In genomic region chr5:142110988-142111687, GRCh38 we compare ENCODE assay signal across 10 cellular contexts. TPM values are rescaled to one million over a fixed set of nuclear protein-coding genes. Genes with fewer than 3 reads are reported as not detected.
DNase-seq lines count a peak whose midpoint lies in the region; ATAC-seq, FAIRE-seq and TF ChIP-seq lines count a peak whose summit lies in the region.
"Had no signal": no experiment of that assay in that cellular context is flagged by ENCODE, and none has a peak within 500 bp of the region (broad histone marks: within the 10 kb centered on the region; RNA-seq: fewer than 3 reads in every experiment).

No MANE protein-coding gene starts in this region.

- no peak for ATAC-seq in T-cell (replicated peaks in 1 of 4)
- no peak for ATAC-seq in stimulated activated naive CD8-positive, alpha-beta T cell treated with anti-CD3 and anti-CD28 coated beads, Interleukin-15, amount 100 ng/mL, for 72 hours
- ATAC-seq in GM19467 (IDR thresholded peaks at IDR 0.05; ENCODE audit: unreplicated experiment): no peak

- FAIRE-seq in endothelial cell of umbilical vein (lab: Jason Lieb, UNC): no peak

- no peaks in the 10 kb centered on the region for H3K36me3 ChIP-seq in endothelial cell of umbilical vein (ENCODE audit: control insufficient read depth in 2 of 2, extremely low read depth in 1 of 2, insufficient read depth in 2 of 2, low read length in 2 of 2)

- H3K4me3 ChIP-seq in endothelial cell of umbilical vein (replicated peaks in 1 of 3; ENCODE audit: insufficient read depth in 1 of 3, low read depth in 1 of 3, low read length in 3 of 3): no peak overlapping the region

- H3K4me1 ChIP-seq in endothelial cell of umbilical vein (ENCODE audit: control insufficient read depth, extremely low read depth, insufficient read depth, low read length): peaks cover 18% of the 10 kb centered on the region

- peaks cover 71% of the 10 kb centered on the region for H3K79me2 ChIP-seq in endothelial cell of umbilical vein (ENCODE audit: control insufficient read depth, insufficient read depth, low read length)

- no peaks in the 10 kb centered on the region for H3K9me3 ChIP-seq in endothelial cell of umbilical vein (replicated peaks; ENCODE audit: control insufficient read depth, insufficient read depth, low read length)

- no TSS peak for BruUV-seq in endothelial cell of umbilical vein (replicated peaks; lab: Mats Ljungman, UMichigan)

- CTCF ChIA-PET in T-cell (lab: Charles Lee): interaction anchor here (0.8 to 4.9 kb wide), 8 partner anchors 16 to 118 kb away, joined by 3 to 48 read pairs (median 6); partner anchors contain the start of gene GNPDA1 (in 1 of the 2)
- CTCF ChIA-PET in endothelial cell of umbilical vein (lab: Charles Lee): interaction anchor here (1.0 to 5.5 kb wide), 5 partner anchors 9 to 111 kb away, joined by 4 to 53 read pairs (median 7); partner anchors contain the start of gene GNPDA1

- H3K4me3 Mint-ChIP-seq in activated T-cell treated with anti-CD3 and anti-CD28 coated beads, Interleukin-2, amount 50 U/mL, for 24 hours: peak overlapping the region; percentile 89
- peak overlapping the region; percentile 92 to 99 (median 94) for H3K4me3 Mint-ChIP-seq in T-cell
- H3K4me3 Mint-ChIP-seq in stimulated activated naive CD8-positive, alpha-beta T cell treated with anti-CD3 and anti-CD28 coated beads, Interleukin-15, amount 100 ng/mL, for 72 hours: peak overlapping the region; percentile 90 to 98

- H3K27ac Mint-ChIP-seq in activated T-cell treated with anti-CD3 and anti-CD28 coated beads, Interleukin-2, amount 50 U/mL, for 24 hours: peak overlapping the region; percentile 96
- H3K27ac Mint-ChIP-seq in T-cell: peak overlapping the region; percentile 39 to 48
- H3K27ac Mint-ChIP-seq in stimulated activated naive CD8-positive, alpha-beta T cell treated with anti-CD3 and anti-CD28 coated beads, Interleukin-15, amount 100 ng/mL, for 72 hours: peak overlapping the region in 1 of 2 donors; percentile 74

- peaks cover 75% of the 10 kb centered on the region for H3K4me1 Mint-ChIP-seq in activated T-cell treated with anti-CD3 and anti-CD28 coated beads, Interleukin-2, amount 50 U/mL, for 24 hours (ENCODE audit: low read depth)
- H3K4me1 Mint-ChIP-seq in T-cell: peaks cover 72 to 90% (median 82%) of the 10 kb centered on the region in 3 donors
- H3K4me1 Mint-ChIP-seq in stimulated activated naive CD8-positive, alpha-beta T cell treated with anti-CD3 and anti-CD28 coated beads, Interleukin-15, amount 100 ng/mL, for 72 hours: peaks cover 70% of the 10 kb centered on the region

- TF ChIP-seq CTCF in endothelial cell of umbilical vein (IDR thresholded peaks at IDR 0.05; ENCODE audit: extremely low read depth in 1 of 2, insufficient read depth in 1 of 2, low read depth in 1 of 2, low read length in 2 of 2) (no peak), GM13976 (IDR thresholded peaks at IDR 0.05; ENCODE audit: borderline replicate concordance, control extremely low read depth, extremely low read depth, insufficient read depth, missing control alignments) (no peak)

- H3K27ac ChIP-seq in endothelial cell of umbilical vein (ENCODE audit: insufficient read depth, low read depth, low read length): no peak overlapping the region

- no peaks in the 10 kb centered on the region for H3K27me3 Mint-ChIP-seq in activated T-cell treated with anti-CD3 and anti-CD28 coated beads, Interleukin-2, amount 50 U/mL, for 24 hours
- H3K27me3 Mint-ChIP-seq in T-cell: no peaks in the 10 kb centered on the region
- H3K27me3 Mint-ChIP-seq in stimulated activated naive CD8-positive, alpha-beta T cell treated with anti-CD3 and anti-CD28 coated beads, Interleukin-15, amount 100 ng/mL, for 72 hours: no peaks in the 10 kb centered on the region

- no peak for DNase-seq in activated T-cell treated with anti-CD3 and anti-CD28 coated beads, Interleukin-2, amount 50 U/mL, for 24 hours
- DNase-seq in activated T-cell treated with anti-CD3 and anti-CD28 coated beads, Interleukin-2, amount 50 U/mL, for 48 hours: no peak
- no peak for DNase-seq in T-cell
- DNase-seq in endothelial cell of umbilical vein (ENCODE audit: low read depth, low spot score): no peak
- no peak for DNase-seq in stimulated activated naive CD8-positive, alpha-beta T cell treated with anti-CD3 and anti-CD28 coated beads, Interleukin-15, amount 100 ng/mL, for 72 hours
- no peak for DNase-seq in NCI-H2171 treated with DMSO at 0.1 percent for 48 hours (lab: John Stamatoyannopoulos, UW)
- DNase-seq in GM13976 (ENCODE audit: low spot score): no peak
- DNase-seq: effector CD8-positive, alpha-beta T cell; GDM1 had no signal

- in situ Hi-C loops in GM13976 (cut with MboI; ENCODE audit: low sequenced_read_pairs, unreplicated experiment): no loop called here

- no peaks in the 10 kb centered on the region for H3K9me1 ChIP-seq in endothelial cell of umbilical vein (replicated peaks; ENCODE audit: control insufficient read depth, extremely low read depth, insufficient read depth, low read length)

- peak overlapping the region; percentile 4 for H3K4me2 ChIP-seq in endothelial cell of umbilical vein (ENCODE audit: insufficient read depth, low read length)

- H4K20me1 ChIP-seq in endothelial cell of umbilical vein (replicated peaks; ENCODE audit: control insufficient read depth, extremely low read depth, insufficient read depth, low read length): peaks cover 4% of the 10 kb centered on the region

- H3K9ac ChIP-seq in endothelial cell of umbilical vein (replicated peaks; ENCODE audit: extremely low read depth, insufficient read depth, low read length): no peak overlapping the region

- dilution Hi-C loops in endothelial cell of umbilical vein (cut with MboI; ENCODE audit: extremely low pct_ligation_motif_present, low sequenced_read_pairs): no loop called here

- H2AFZ ChIP-seq in endothelial cell of umbilical vein (ENCODE audit: low read depth, low read length): no peak overlapping the region

- peaks cover 2% of the 10 kb centered on the region for H3K9me3 Mint-ChIP-seq in activated T-cell treated with anti-CD3 and anti-CD28 coated beads, Interleukin-2, amount 50 U/mL, for 24 hours
- H3K9me3 Mint-ChIP-seq in T-cell: no peaks in the 10 kb centered on the region
- no peaks in the 10 kb centered on the region for H3K9me3 Mint-ChIP-seq in stimulated activated naive CD8-positive, alpha-beta T cell treated with anti-CD3 and anti-CD28 coated beads, Interleukin-15, amount 100 ng/mL, for 72 hours

- TF ChIP-seq POLR2A in endothelial cell of umbilical vein (IDR thresholded peaks at IDR 0.05; ENCODE audit: low read depth, low read length): no peak

- no peaks in the 10 kb centered on the region for H3K27me3 ChIP-seq in endothelial cell of umbilical vein (ENCODE audit: control insufficient read depth in 2 of 2, insufficient read depth in 2 of 2, low read length in 2 of 2)

- peaks cover 64% of the 10 kb centered on the region for H3K36me3 Mint-ChIP-seq in activated T-cell treated with anti-CD3 and anti-CD28 coated beads, Interleukin-2, amount 50 U/mL, for 24 hours (ENCODE audit: low read depth)
- H3K36me3 Mint-ChIP-seq in T-cell: peaks cover 17% of the 10 kb centered on the region

- intact Hi-C loops in endothelial cell of umbilical vein (cut with micrococcal nuclease): no loop called here

- POLR2A ChIA-PET in T-cell (lab: Charles Lee) (interaction anchor here (0.5 to 4.0 kb wide), 6 partner anchors 13 to 99 kb away, joined by 3 to 49 read pairs (median 3); partner anchors contain the start of gene GNPDA1 (in 1 of the 2)), endothelial cell of umbilical vein (lab: Charles Lee) (no interaction called here)

TF ChIP-seq in endothelial cell of umbilical vein, 7 proteins besides CTCF, POLR2A, EP300 and RAD21:
- TF ChIP-seq EZH2 (IDR thresholded peaks at IDR 0.05; ENCODE audit: borderline replicate concordance, low read depth, low read length, severe bottlenecking) (no peak), MAX (IDR thresholded peaks at IDR 0.05; ENCODE audit: insufficient read depth, insufficient read length) (no peak), JUN (IDR thresholded peaks at IDR 0.05; ENCODE audit: borderline replicate concordance, insufficient read depth, insufficient read length, low read depth) (no peak)
TF ChIP-seq in endothelial cell of umbilical vein: peak in this region for 0.

RNA-seq across cellular contexts. Expression of gene NDFIP1, which starts 2.6 kb away (rescaled TPM):
- total RNA-seq in T-cell: 100 to 1,000 TPM in 2 of 5 donors, 10 to 100 TPM in 3; 76.3 to 194 (median 90.8) TPM
- 40.3 and 42.6 TPM in 2 replicates for total RNA-seq in endothelial cell of umbilical vein
- polyA plus RNA-seq in endothelial cell of umbilical vein: 12.3 and 18.4 TPM in 2 replicates
- 14.5 and 15.6 TPM in 2 replicates for polyA plus RNA-seq in endothelial cell of umbilical vein (2011; cell fraction: cytosol; rRNA removed)
- 7.6 and 11.3 TPM in 2 replicates for polyA plus RNA-seq in endothelial cell of umbilical vein (2011; cell fraction: nucleus; rRNA removed)
- polyA plus RNA-seq in endothelial cell of umbilical vein (2012): 31.4 and 39.6 TPM in 2 replicates
- 12.5 and 13.4 TPM in 2 replicates for polyA minus RNA-seq in endothelial cell of umbilical vein
- 34.1 TPM for polyA minus RNA-seq in endothelial cell of umbilical vein (2011; cell fraction: cytosol; rRNA and poly(A)+ RNA removed)
- 13.0 and 17.1 TPM in 2 replicates for polyA minus RNA-seq in endothelial cell of umbilical vein (2011; cell fraction: nucleus; rRNA and poly(A)+ RNA removed)
